Comparison of ENCODE assay signal across 24 cellular contexts in genomic region chr2:204339212-204339715, GRCh38.
DNase-seq lines count a peak whose midpoint lies in the region; ATAC-seq and TF ChIP-seq lines count a peak whose summit lies in the region.
"Had no signal": no experiment of that assay in that cellular context is flagged by ENCODE, and none has a peak within 500 bp of the region (broad histone marks: within the 10 kb centered on the region; RNA-seq: fewer than 3 reads in every experiment).

No MANE protein-coding gene starts in this region.

- H3K36me3 ChIP-seq in breast epithelium, result no peaks in the 10 kb centered on the region
- H3K36me3 ChIP-seq in brain microvascular endothelial cell (replicated peaks), result no peaks in the 10 kb centered on the region
- H3K36me3 ChIP-seq: BE2C had no signal

- TF ChIP-seq POLR2A in breast epithelium (IDR thresholded peaks at IDR 0.05), result no peak

- POLR2A ChIA-PET in MCF 10A (lab: Yijun Ruan, JAX), result interaction anchor here (0.6 kb wide), 1 partner anchor 1205 kb away, joined by 5 read pairs; no protein-coding TSS in a partner anchor

- no peaks in the 10 kb centered on the region for H3K27me3 ChIP-seq in breast epithelium
- H3K27me3 ChIP-seq in brain microvascular endothelial cell (replicated peaks), result no peaks in the 10 kb centered on the region
- H3K27me3 ChIP-seq: BE2C had no signal

- no peaks in the 10 kb centered on the region for H3K36me3 Mint-ChIP-seq in MCF 10A (ENCODE audit: insufficient read depth, unreplicated experiment)
- H3K36me3 Mint-ChIP-seq: activated naive CD4-positive, alpha-beta T cell treated with anti-CD3 and anti-CD28 coated beads, Interleukin-2, amount 50 U/mL, for 72 hours; naive B cell; stimulated activated memory B cell treated with anti-CD40 and anti-IgM and Interleukin-4, amounts not matched to agents 10 μg/mL and 1 μg/mL and 100 μg/mL, for 72 hours had no signal

- H3K4me3 Mint-ChIP-seq in MCF 10A (ENCODE audit: unreplicated experiment), result peak overlapping the region; percentile 56
- H3K4me3 Mint-ChIP-seq: activated CD4-positive, alpha-beta T cell treated with anti-CD3 and anti-CD28 coated beads, Interleukin-2, amount 10 ng/mL, durations not matched to agents 7 days and 5 days; naive B cell; stimulated activated memory B cell treated with anti-CD40 and anti-IgM and Interleukin-4, amounts not matched to agents 10 μg/mL and 1 μg/mL and 100 μg/mL, for 72 hours; T-helper 2 cell treated with Interferon-gamma antibody and Interleukin-4, amounts not matched to agents 5 μg/mL and 100 μg/mL, for 36 hours had no signal

- no peaks in the 10 kb centered on the region for H3K27me3 Mint-ChIP-seq in MCF 10A (ENCODE audit: insufficient read depth, unreplicated experiment)

- H3K9me3 ChIP-seq in breast epithelium, result no peaks in the 10 kb centered on the region
- H3K9me3 ChIP-seq: BE2C had no signal

- in situ Hi-C loops in brain microvascular endothelial cell (cut with HindIII; ENCODE audit: low pct_ligation_motif_present, low sequenced_read_pairs), result no loop called here

- H3K4me1 ChIP-seq in breast epithelium, result no peaks in the 10 kb centered on the region
- H3K4me1 ChIP-seq: BE2C had no signal

- peaks cover 8% of the 10 kb centered on the region for H3K9me3 Mint-ChIP-seq in MCF 10A (ENCODE audit: unreplicated experiment)
- H3K9me3 Mint-ChIP-seq: activated CD4-positive, alpha-beta T cell treated with anti-CD3 and anti-CD28 coated beads, Interleukin-2, amount 10 ng/mL, durations not matched to agents 7 days and 5 days; activated naive CD4-positive, alpha-beta T cell treated with anti-CD3 and anti-CD28 coated beads, Interleukin-2, amount 50 U/mL, for 72 hours; T-helper 2 cell treated with Interferon-gamma antibody and Interleukin-4, amounts not matched to agents 5 μg/mL and 100 μg/mL, for 36 hours had no signal

- intact Hi-C loops in MCF 10A (cut with micrococcal nuclease) (no loop called here), breast epithelium (cut with DNase I; ENCODE audit: low total_unique reads) (no loop called here), left cardiac atrium (cut with DNase I) (no loop called here)

- H3K4me1 Mint-ChIP-seq in MCF 10A (ENCODE audit: insufficient read depth, unreplicated experiment), result peaks cover 18% of the 10 kb centered on the region
- H3K4me1 Mint-ChIP-seq: activated CD4-positive, alpha-beta T cell treated with anti-CD3 and anti-CD28 coated beads, Interleukin-2, amount 10 ng/mL, durations not matched to agents 7 days and 5 days; naive B cell; stimulated activated memory B cell treated with anti-CD40 and anti-IgM and Interleukin-4, amounts not matched to agents 10 μg/mL and 1 μg/mL and 100 μg/mL, for 72 hours had no signal

- H3K27ac Mint-ChIP-seq in MCF 10A (ENCODE audit: low read depth, unreplicated experiment), result peak overlapping the region; percentile 14
- H3K27ac Mint-ChIP-seq: activated CD4-positive, alpha-beta T cell treated with anti-CD3 and anti-CD28 coated beads, Interleukin-2, amount 10 ng/mL, durations not matched to agents 7 days and 5 days; activated naive CD4-positive, alpha-beta T cell treated with anti-CD3 and anti-CD28 coated beads, Interleukin-2, amount 50 U/mL, for 72 hours; naive B cell; stimulated activated memory B cell treated with anti-CD40 and anti-IgM and Interleukin-4, amounts not matched to agents 10 μg/mL and 1 μg/mL and 100 μg/mL, for 72 hours; T-helper 2 cell treated with Interferon-gamma antibody and Interleukin-4, amounts not matched to agents 5 μg/mL and 100 μg/mL, for 36 hours had no signal

- H3K27ac ChIP-seq in breast epithelium (no peak overlapping the region), brain microvascular endothelial cell (peak overlapping the region; percentile 66)
- H3K27ac ChIP-seq: HL-60 had no signal

- CTCF ChIA-PET in MCF 10A (lab: Yijun Ruan, JAX), result no interaction called here

- ATAC-seq in left cardiac atrium, result no peak
- no peak for ATAC-seq in GM21786 (IDR thresholded peaks at IDR 0.05; ENCODE audit: unreplicated experiment)
- ATAC-seq: activated naive CD4-positive, alpha-beta T cell treated with anti-CD3 and anti-CD28 coated beads, Interleukin-2, amount 50 U/mL, for 72 hours; stimulated activated memory B cell treated with anti-CD40 and anti-IgM and Interleukin-4, amounts not matched to agents 10 μg/mL and 1 μg/mL and 100 μg/mL, for 72 hours had no signal

- H3K4me3 ChIP-seq in breast epithelium, result no peak overlapping the region
- H3K4me3 ChIP-seq in brain microvascular endothelial cell (ENCODE audit: low read depth, low read length), result no peak overlapping the region

- BruUV-seq in MCF 10A (replicated peaks; lab: Mats Ljungman, UMichigan), result no TSS peak

- DNase-seq in MCF 10A (ENCODE audit: unreplicated experiment), result no peak
- DNase-seq in breast epithelium (ENCODE audit: low spot score in 2 of 2), result no peak
- peak; percentile 97 for DNase-seq in NCI-H526 treated with DMSO at 0.1 percent for 48 hours (lab: John Stamatoyannopoulos, UW)
- no peak for DNase-seq in brain microvascular endothelial cell
- DNase-seq in hypothalamus (lab: John Stamatoyannopoulos, UW), result no peak
- DNase-seq in cerebellum (ENCODE audit: low spot score), result no peak
- DNase-seq in left cardiac atrium, result no peak
- DNase-seq: activated CD4-positive, alpha-beta T cell treated with anti-CD3 and anti-CD28 coated beads, Interleukin-2, amount 10 ng/mL, durations not matched to agents 7 days and 5 days; activated CD8-positive, alpha-beta memory T cell treated with anti-CD3 and anti-CD28 coated beads, Interleukin-2, amount 50 U/mL, for 4 hours; anterior cingulate cortex; BE2C; central memory CD4-positive, alpha-beta T cell; glutamatergic neuron; Kasumi-1; naive B cell; NCI-H1048; NCI-H2029; NCI-H446; stimulated activated CD4-positive, alpha-beta T cell treated with anti-CD3 and anti-CD28 coated beads, Interleukin-4, amount 100 ng/mL, for 1 hour had no signal

- TF ChIP-seq CTCF in MCF 10A (IDR thresholded peaks at IDR 0.05; ENCODE audit: unreplicated experiment), result no peak
- TF ChIP-seq CTCF in breast epithelium (IDR thresholded peaks at IDR 0.05), result no peak
- TF ChIP-seq CTCF in brain microvascular endothelial cell (IDR thresholded peaks at IDR 0.05; ENCODE audit: low read depth, low read length, missing control alignments), result no peak
